ENCODE assay signal across 9 cellular contexts in genomic region chr21:25428537-25428936, GRCh38.
DNase-seq lines count a peak whose midpoint lies in the region; ATAC-seq and TF ChIP-seq lines count a peak whose summit lies in the region.
"Had no signal": no experiment of that assay in that cellular context is flagged by ENCODE, and none has a peak within 500 bp of the region (broad histone marks: within the 10 kb centered on the region; RNA-seq: fewer than 3 reads in every experiment).

No MANE protein-coding gene starts in this region.

- peaks cover 13% of the 10 kb centered on the region for H3K36me3 Mint-ChIP-seq in activated CD4-positive, alpha-beta T cell treated with anti-CD3 and anti-CD28 coated beads for 36 hours (ENCODE audit: low read depth)
- no peaks in the 10 kb centered on the region for H3K36me3 Mint-ChIP-seq in mesothelial cell of epicardium

- peak overlapping the region; percentile 45 for H3K27ac Mint-ChIP-seq in activated CD4-positive, alpha-beta T cell treated with anti-CD3 and anti-CD28 coated beads for 36 hours
- H3K27ac Mint-ChIP-seq in mesothelial cell of epicardium, result no peak overlapping the region

- no peak overlapping the region for H3K27ac ChIP-seq in esophagus muscularis mucosa (replicated peaks in 1 of 4)

- TF ChIP-seq EP300 in esophagus muscularis mucosa (IDR thresholded peaks at IDR 0.05), result no peak

- TF ChIP-seq POLR2A in esophagus muscularis mucosa (IDR thresholded peaks at IDR 0.05; ENCODE audit: low read depth), result no peak

- no peaks in the 10 kb centered on the region for H3K27me3 ChIP-seq in esophagus muscularis mucosa

- ATAC-seq in activated CD4-positive, alpha-beta T cell treated with anti-CD3 and anti-CD28 coated beads for 36 hours, result peak; percentile 93
- ATAC-seq in GM21717 (IDR thresholded peaks at IDR 0.05; ENCODE audit: unreplicated experiment) (peak; percentile 55), HG03575 (IDR thresholded peaks at IDR 0.05; ENCODE audit: extremely low read depth, insufficient number of reproducible peaks, low FRiP score, unreplicated experiment) (peak; percentile 32)

- TF ChIP-seq CTCF in mesothelial cell of epicardium (IDR thresholded peaks at IDR 0.05; ENCODE audit: unreplicated experiment) (no peak), esophagus muscularis mucosa (IDR thresholded peaks at IDR 0.05) (no peak)

- H3K9me3 Mint-ChIP-seq in activated CD4-positive, alpha-beta T cell treated with anti-CD3 and anti-CD28 coated beads for 36 hours (ENCODE audit: low read depth), result no peaks in the 10 kb centered on the region
- no peaks in the 10 kb centered on the region for H3K9me3 Mint-ChIP-seq in mesothelial cell of epicardium

- no peak overlapping the region for H3K4me3 ChIP-seq in esophagus muscularis mucosa

- no peaks in the 10 kb centered on the region for H3K36me3 ChIP-seq in esophagus muscularis mucosa

- no peaks in the 10 kb centered on the region for H3K27me3 Mint-ChIP-seq in activated CD4-positive, alpha-beta T cell treated with anti-CD3 and anti-CD28 coated beads for 36 hours
- peaks cover 25% of the 10 kb centered on the region for H3K27me3 Mint-ChIP-seq in mesothelial cell of epicardium (ENCODE audit: low read depth)

- POLR2A ChIA-PET in activated CD4-positive, alpha-beta T cell treated with anti-CD3 and anti-CD28 coated beads for 36 hours (lab: Charles Lee), result interaction anchor here (0.7 to 1.3 kb wide), 7 partner anchors 9 to 144 kb away, joined by 3 to 6 read pairs (median 4); no protein-coding TSS in a partner anchor

- CTCF ChIA-PET in activated CD4-positive, alpha-beta T cell treated with anti-CD3 and anti-CD28 coated beads for 36 hours (lab: Charles Lee), result interaction anchor here (0.8 to 1.8 kb wide), 8 partner anchors 9 to 145 kb away, joined by 3 to 5 read pairs (median 3); no protein-coding TSS in a partner anchor

- no peak for DNase-seq in activated CD4-positive, alpha-beta T cell treated with anti-CD3 and anti-CD28 coated beads for 36 hours
- DNase-seq in activated CD4-positive, alpha-beta T cell treated with anti-CD3 and anti-CD28 coated beads for 1 hour, result no peak
- DNase-seq in kidney glomerular epithelial cell (lab: John Stamatoyannopoulos, UW), result peak; percentile 3
- DNase-seq in NCI-H446 (lab: John Stamatoyannopoulos, UW), result no peak
- DNase-seq in mesothelial cell of epicardium (ENCODE audit: low spot score in 2 of 2, unreplicated experiment in 2 of 2), result no peak
- no peak for DNase-seq in esophagus muscularis mucosa (ENCODE audit: extremely low spot score)
- DNase-seq: NCI-H69 had no signal

- H3K4me3 Mint-ChIP-seq in activated CD4-positive, alpha-beta T cell treated with anti-CD3 and anti-CD28 coated beads for 36 hours, result peak overlapping the region; percentile 32
- no peak overlapping the region for H3K4me3 Mint-ChIP-seq in mesothelial cell of epicardium

- H3K9me3 ChIP-seq in esophagus muscularis mucosa, result no peaks in the 10 kb centered on the region

- no peaks in the 10 kb centered on the region for H3K4me1 ChIP-seq in esophagus muscularis mucosa

- peaks cover 52% of the 10 kb centered on the region for H3K4me1 Mint-ChIP-seq in activated CD4-positive, alpha-beta T cell treated with anti-CD3 and anti-CD28 coated beads for 36 hours
- no peaks in the 10 kb centered on the region for H3K4me1 Mint-ChIP-seq in mesothelial cell of epicardium

- intact Hi-C loops in activated CD4-positive, alpha-beta T cell treated with anti-CD3 and anti-CD28 coated beads for 36 hours (cut with DNase I, micrococcal nuclease), result loop anchor here (1.0 to 2.0 kb wide), 7 partner anchors 23 to 144 kb away; no protein-coding TSS in a partner anchor
- intact Hi-C loops in esophagus muscularis mucosa (cut with DNase I), result no loop called here

Comparison
In these comparisons a context has a peak if more than half of its experiments do, and no peak if none do; other contexts are left out.
1. ATAC-seq: peak in every context shown above with its lines; median percentile 93 in activated CD4-positive, alpha-beta T cell treated with anti-CD3 and anti-CD28 coated beads for 36 hours; 55 in GM21717; 32 in HG03575.